Comparison of ENCODE assay signal across 1 cellular context in genomic region chr16:87853411-87854052, GRCh38.
TF ChIP-seq lines count a peak whose summit lies in the region.

No MANE protein-coding gene starts in this region.

TF ChIP-seq in HepG2, 621 proteins besides CTCF, POLR2A, EP300 and RAD21 (continued from another document and continues in another):
- 0 out of 2 replicates have a peak, but pooled peaks have one; percentile 70 for TF ChIP-seq ZNF142 (CRISPR knock-in tag; IDR thresholded peaks at IDR 0.05)
- no peak; the same call in 1 of the 2 replicates for TF ChIP-seq HES4 (CRISPR knock-in tag; IDR thresholded peaks at IDR 0.05; ENCODE audit: borderline replicate concordance)
- peak; percentile 83 for TF ChIP-seq DMAP1 (CRISPR knock-in tag; IDR thresholded peaks at IDR 0.05)
- TF ChIP-seq NONO (IDR thresholded peaks at IDR 0.05): no peak
- TF ChIP-seq NONO (CRISPR knock-in tag; conservative IDR thresholded peaks at IDR 0.05): peak; percentile 66; the same call in 1 of the 2 replicates
- no peak for TF ChIP-seq FOXA1 (IDR thresholded peaks at IDR 0.05)
- TF ChIP-seq FOXA1 (CRISPR knock-in tag; IDR thresholded peaks at IDR 0.05): peak; percentile 45; the same call in 1 of the 2 replicates
- no peak; the same call in none of the 2 replicates for TF ChIP-seq ZNF33B (CRISPR knock-in tag; IDR thresholded peaks at IDR 0.05)
- peak; percentile 78; the same call in 1 of the 2 replicates for TF ChIP-seq MEIS2 (CRISPR knock-in tag; IDR thresholded peaks at IDR 0.05)
- peak; percentile 22; the same call in 1 of the 2 replicates for TF ChIP-seq ZSCAN21 (CRISPR knock-in tag; IDR thresholded peaks at IDR 0.05; ENCODE audit: borderline replicate concordance)
- TF ChIP-seq GPN1 (CRISPR knock-in tag; IDR thresholded peaks at IDR 0.05; ENCODE audit: borderline replicate concordance): no peak
- TF ChIP-seq STAG1 (CRISPR knock-in tag; IDR thresholded peaks at IDR 0.05): 0 out of 2 replicates have a peak, but pooled peaks have one; percentile 10
- no peak for TF ChIP-seq ZNF24 (IDR thresholded peaks at IDR 0.05)
- TF ChIP-seq ZNF143 (CRISPR knock-in tag; IDR thresholded peaks at IDR 0.05): 0 out of 2 replicates have a peak, but pooled peaks have one; percentile 25
- no peak for TF ChIP-seq ZNF101 (CRISPR knock-in tag; IDR thresholded peaks at IDR 0.05; ENCODE audit: borderline replicate concordance, low read depth)
- TF ChIP-seq ZNF18 (CRISPR knock-in tag; IDR thresholded peaks at IDR 0.05; ENCODE audit: insufficient replicate concordance): no peak
- TF ChIP-seq HMG20B (CRISPR knock-in tag; conservative IDR thresholded peaks at IDR 0.05): no peak
- no peak for TF ChIP-seq CCAR2 (optimal IDR thresholded peaks at IDR 0.05; ENCODE audit: low read depth, low read length)
- TF ChIP-seq PAF1 (CRISPR knock-in tag; IDR thresholded peaks at IDR 0.05): peak; percentile 55; the same call in 1 of the 2 replicates
- no peak for TF ChIP-seq ZNF660 (CRISPR knock-in tag; IDR thresholded peaks at IDR 0.05; ENCODE audit: borderline replicate concordance, low read depth)
- TF ChIP-seq RFX5 (IDR thresholded peaks at IDR 0.05; ENCODE audit: low read depth, low read length): no peak
- TF ChIP-seq ZNF672 (CRISPR knock-in tag; IDR thresholded peaks at IDR 0.05): no peak
- no peak for TF ChIP-seq NR1H2 (CRISPR knock-in tag; IDR thresholded peaks at IDR 0.05; ENCODE audit: borderline replicate concordance, low read depth)
- TF ChIP-seq ZGPAT (CRISPR knock-in tag; IDR thresholded peaks at IDR 0.05): peak; percentile 81
- TF ChIP-seq ZNF282 (IDR thresholded peaks at IDR 0.05; ENCODE audit: partially characterized antibody): no peak
- TF ChIP-seq ZFP91 (CRISPR knock-in tag; IDR thresholded peaks at IDR 0.05; ENCODE audit: borderline replicate concordance): peak; percentile 53; the same call in 1 of the 2 replicates
- TF ChIP-seq NFE2L2 (IDR thresholded peaks at IDR 0.05; ENCODE audit: low read length): no peak
- 0 out of 2 replicates have a peak, but pooled peaks have one; percentile 21 for TF ChIP-seq ZNF784 (CRISPR knock-in tag; IDR thresholded peaks at IDR 0.05; ENCODE audit: borderline replicate concordance)
- peak; percentile 70; the same call in 1 of the 2 replicates for TF ChIP-seq TFAP4 (IDR thresholded peaks at IDR 0.05; ENCODE audit: borderline replicate concordance, low read depth)
- TF ChIP-seq ZBTB43 (CRISPR knock-in tag; conservative IDR thresholded peaks at IDR 0.05): no peak
- TF ChIP-seq RFXAP (CRISPR knock-in tag; IDR thresholded peaks at IDR 0.05; ENCODE audit: borderline replicate concordance): no peak
- no peak for TF ChIP-seq ZNF343 (CRISPR knock-in tag; IDR thresholded peaks at IDR 0.05)
- peak; percentile 91; the same call in 1 of the 2 replicates for TF ChIP-seq THRA (CRISPR knock-in tag; IDR thresholded peaks at IDR 0.05; ENCODE audit: borderline replicate concordance)
- TF ChIP-seq ZBTB49 (CRISPR knock-in tag; IDR thresholded peaks at IDR 0.05; ENCODE audit: borderline replicate concordance): no peak; the same call in 1 of the 2 replicates
- no peak for TF ChIP-seq AFF4 (CRISPR knock-in tag; IDR thresholded peaks at IDR 0.05)
- TF ChIP-seq MBNL3 (CRISPR knock-in tag; conservative IDR thresholded peaks at IDR 0.05): no peak
- TF ChIP-seq NFIB (CRISPR knock-in tag; IDR thresholded peaks at IDR 0.05; ENCODE audit: borderline replicate concordance): no peak
